26 cellular contexts compared by ENCODE assay signal in genomic region chr20:50692553-50692933, GRCh38. TPM values are rescaled to one million over a fixed set of nuclear protein-coding genes. Genes with fewer than 3 reads are reported as not detected.
A peak's percentile ranks its signal among the peaks of the same experiment; 100 is the strongest.
DNase-seq lines count a peak whose midpoint lies in the region; ATAC-seq, FAIRE-seq and TF ChIP-seq lines count a peak whose summit lies in the region.
"Had no signal": no experiment of that assay in that cellular context is flagged by ENCODE, and none has a peak within 500 bp of the region (broad histone marks: within the 10 kb centered on the region; RNA-seq: fewer than 3 reads in every experiment).

No MANE protein-coding gene starts in this region.

- TF ChIP-seq POLR2A in heart left ventricle (IDR thresholded peaks at IDR 0.05) (no peak), transverse colon (IDR thresholded peaks at IDR 0.05) (no peak)

- no peak overlapping the region for H3K9ac ChIP-seq in astrocyte (ENCODE audit: low read length)
- H3K9ac ChIP-seq: BLaER1 had no signal

- H3K4me1 Mint-ChIP-seq in astrocyte (ENCODE audit: low read depth, unreplicated experiment): peaks cover 22% of the 10 kb centered on the region

- TF ChIP-seq CTCF in heart left ventricle (IDR thresholded peaks at IDR 0.05): no peak
- TF ChIP-seq CTCF in astrocyte (IDR thresholded peaks at IDR 0.05; ENCODE audit: insufficient read depth, low read depth, low read length): no peak
- no peak for TF ChIP-seq CTCF in transverse colon (IDR thresholded peaks at IDR 0.05)

- intact Hi-C loops in heart left ventricle (cut with DNase I): no loop called here
- intact Hi-C loops in left ventricle myocardium superior (cut with micrococcal nuclease): no loop called here
- intact Hi-C loops in transverse colon (cut with DNase I; ENCODE audit: low total_unique reads): no loop called here

- in situ Hi-C loops in transverse colon (cut with MboI; ENCODE audit: low pct_ligation_motif_present in 1 of 4, low pct_unique_long_range_greater_than_20kb in 1 of 4, low sequenced_read_pairs in 3 of 4): no loop called here

- peak overlapping the region; percentile 84 for H3K4me2 ChIP-seq in astrocyte (ENCODE audit: low read length)

- H3K9me3 ChIP-seq in heart left ventricle (no peaks in the 10 kb centered on the region), astrocyte (ENCODE audit: insufficient read depth, low read depth, low read length) (no peaks in the 10 kb centered on the region), transverse colon (no peaks in the 10 kb centered on the region)
- H3K9me3 ChIP-seq: BLaER1, lower lobe of right lung, Peyer's patch, prostate gland had no signal

- no peaks in the 10 kb centered on the region for H3K36me3 Mint-ChIP-seq in astrocyte (ENCODE audit: low read depth, unreplicated experiment)
- H3K36me3 Mint-ChIP-seq: activated naive CD8-positive, alpha-beta T cell; naive B cell had no signal

- no peaks in the 10 kb centered on the region for H3K9me3 Mint-ChIP-seq in astrocyte (ENCODE audit: unreplicated experiment)
- H3K9me3 Mint-ChIP-seq: naive B cell; stimulated activated naive CD8-positive, alpha-beta T cell treated with anti-CD3 and anti-CD28 coated beads, Interleukin-15, amount 100 ng/mL, for 72 hours; T-helper 2 cell treated with Interferon-gamma antibody and Interleukin-4, amounts not matched to agents 5 μg/mL and 100 μg/mL, for 36 hours had no signal

- H3K27me3 ChIP-seq in heart left ventricle (peaks cover 0 to 41% (median 6%) of the 10 kb centered on the region in 9 donors), astrocyte (ENCODE audit: insufficient read depth, low read length) (peaks cover 2% of the 10 kb centered on the region), transverse colon (peaks cover 32% of the 10 kb centered on the region)

- DNase-seq in heart left ventricle (no peak), left ventricle myocardium superior (no peak), astrocyte (ENCODE audit: low read depth) (no peak), medulla oblongata (ENCODE audit: extremely low spot score) (peak; percentile 13), transverse colon (no peak), NCI-H524 (lab: John Stamatoyannopoulos, UW) (no peak), globus pallidus (ENCODE audit: low spot score) (no peak), GDM1 (lab: John Stamatoyannopoulos, UW) (no peak)
- DNase-seq: H7; lower lobe of right lung; naive B cell; NCI-H187; NCI-H226; Peyer's patch; small intestine; stimulated activated CD4-positive, alpha-beta T cell treated with anti-CD3 and anti-CD28 coated beads, Interleukin-2, amount 100 ng/mL, for 48 hours; stimulated activated naive CD8-positive, alpha-beta T cell treated with anti-CD3 and anti-CD28 coated beads, Interleukin-15, amount 100 ng/mL, for 72 hours had no signal

- peak overlapping the region in 2 of 12 donors; percentile 52 to 58 for H3K4me3 ChIP-seq in heart left ventricle
- no peak overlapping the region for H3K4me3 ChIP-seq in astrocyte (ENCODE audit: insufficient read depth, low read depth, low read length)
- no peak overlapping the region for H3K4me3 ChIP-seq in transverse colon
- H3K4me3 ChIP-seq: BLaER1, prostate gland had no signal

- H3K4me3 Mint-ChIP-seq in astrocyte (ENCODE audit: unreplicated experiment): no peak overlapping the region
- H3K4me3 Mint-ChIP-seq: T-helper 2 cell treated with Interferon-gamma antibody and Interleukin-4, amounts not matched to agents 5 μg/mL and 100 μg/mL, for 36 hours had no signal

- H3K4me1 ChIP-seq in heart left ventricle (peaks cover 0 to 29% (median 10%) of the 10 kb centered on the region in 12 donors), astrocyte (ENCODE audit: insufficient read depth, low read length) (peaks cover 31% of the 10 kb centered on the region), transverse colon (peaks cover 0 to 18% (median 5%) of the 10 kb centered on the region in 4 donors)
- H3K4me1 ChIP-seq: prostate gland had no signal

- 84 to 94% (median 84%) methylated on average over 2 of the region's 2 CpGs for WGBS in heart left ventricle, 4 donors
- WGBS in transverse colon (ENCODE audit: low coverage in 1 of 2), 2 donors: 74 to 100% methylated on average over 2 of the region's 2 CpGs

- H2AFZ ChIP-seq in astrocyte (ENCODE audit: low read depth, low read length): peak overlapping the region; percentile 80

- H3K27ac ChIP-seq in heart left ventricle (peak overlapping the region in 8 of 12 donors; percentile 8 to 76 (median 72)), astrocyte (ENCODE audit: low read depth, low read length) (no peak overlapping the region), transverse colon (peak overlapping the region in 3 of 4 donors; percentile 72 to 78 (median 75))
- H3K27ac ChIP-seq: BLaER1, coronary artery, lower lobe of right lung had no signal

- H3K27me3 Mint-ChIP-seq in astrocyte (ENCODE audit: low read depth, unreplicated experiment): peaks cover 23% of the 10 kb centered on the region

- FAIRE-seq in astrocyte (lab: Jason Lieb, UNC): no peak
- FAIRE-seq: GM19239, small intestine had no signal

- no peaks in the 10 kb centered on the region for H3K36me3 ChIP-seq in heart left ventricle
- no peaks in the 10 kb centered on the region for H3K36me3 ChIP-seq in astrocyte (ENCODE audit: insufficient read depth, low read length)
- no peaks in the 10 kb centered on the region for H3K36me3 ChIP-seq in transverse colon
- H3K36me3 ChIP-seq: BLaER1, lower lobe of right lung, Peyer's patch, prostate gland had no signal

- no peak overlapping the region for H3K27ac Mint-ChIP-seq in astrocyte (ENCODE audit: unreplicated experiment)
- H3K27ac Mint-ChIP-seq: activated naive CD8-positive, alpha-beta T cell; naive B cell; stimulated activated naive CD8-positive, alpha-beta T cell treated with anti-CD3 and anti-CD28 coated beads, Interleukin-15, amount 100 ng/mL, for 72 hours; T-helper 2 cell treated with Interferon-gamma antibody and Interleukin-4, amounts not matched to agents 5 μg/mL and 100 μg/mL, for 36 hours had no signal

- H3K79me2 ChIP-seq in astrocyte (ENCODE audit: insufficient read depth, low read length): no peaks in the 10 kb centered on the region

- H4K20me1 ChIP-seq in astrocyte (ENCODE audit: insufficient read depth, low read length): no peaks in the 10 kb centered on the region
- H4K20me1 ChIP-seq: BLaER1 had no signal

- TF ChIP-seq EP300 in transverse colon (IDR thresholded peaks at IDR 0.05; ENCODE audit: low read depth): no peak

- ATAC-seq in heart left ventricle: no peak
- no peak for ATAC-seq in left ventricle myocardium superior
- ATAC-seq: activated CD4-positive, CD25-positive, alpha-beta regulatory T cell treated with anti-CD3 and anti-CD28 coated beads, Interleukin-2, amount 50 U/mL, for 24 hours; lower lobe of right lung; stimulated activated naive CD8-positive, alpha-beta T cell treated with anti-CD3 and anti-CD28 coated beads, Interleukin-15, amount 100 ng/mL, for 72 hours had no signal

RNA-seq across cellular contexts. Expression of gene RIPOR3, which starts 1.2 kb away (rescaled TPM):
- total RNA-seq in heart left ventricle (10 to 100 TPM in 2 of 9 donors, 1 to 10 TPM in 7; 2.4 to 10.4 (median 4.9) TPM), left ventricle myocardium superior (8.0 TPM), astrocyte (0.29 and 0.39 TPM in 2 replicates), transverse colon (10 to 100 TPM in 1 of 4 donors, 1 to 10 TPM in 3; 4.6 to 15.7 (median 8.7) TPM)
- polyA plus RNA-seq in heart left ventricle: 10 to 100 TPM in 1 of 2 donors, 1 to 10 TPM in 1; 3.0 to 20.7 TPM
- total RNA-seq: A172, SK-MEL-5 had no signal

RNA-seq across cellular contexts. Expression of gene PARD6B, which starts 38.8 kb away (rescaled TPM):
- 10 to 100 TPM in 1 of 9 donors, 1 to 10 TPM in 8; 2.7 to 12.2 (median 5.1) TPM for total RNA-seq in heart left ventricle
- 1 to 10 TPM; 1.3 to 2.4 TPM for polyA plus RNA-seq in heart left ventricle
- 7.1 TPM for total RNA-seq in left ventricle myocardium superior
- total RNA-seq in astrocyte: 10.1 and 13.1 TPM in 2 replicates
- total RNA-seq in transverse colon: 10 to 100 TPM in 3 of 4 donors, 1 to 10 TPM in 1; 1.2 to 34.8 (median 17.2) TPM
